In genomic region chr12:11698729-11699128, GRCh38 we compare ENCODE assay signal across 18 cellular contexts. TPM values are rescaled to one million over a fixed set of nuclear protein-coding genes. Genes with fewer than 3 reads are reported as not detected.
A peak's percentile ranks its signal among the peaks of the same experiment; 100 is the strongest.
DNase-seq lines count a peak whose midpoint lies in the region; ATAC-seq, FAIRE-seq and TF ChIP-seq lines count a peak whose summit lies in the region.
"Had no signal": no experiment of that assay in that cellular context is flagged by ENCODE, and none has a peak within 500 bp of the region (broad histone marks: within the 10 kb centered on the region; RNA-seq: fewer than 3 reads in every experiment).

No MANE protein-coding gene starts in this region.

- peak; percentile 17 for FAIRE-seq in GM12892 (lab: Jason Lieb, UNC)
- FAIRE-seq: A549, GM12878 had no signal

- H3K4me3 ChIP-seq in adipocyte (ENCODE audit: low read length) (no peak overlapping the region), gastroesophageal sphincter (no peak overlapping the region), sigmoid colon (no peak overlapping the region), smooth muscle cell (no peak overlapping the region)
- H3K4me3 ChIP-seq: A549, GM12878, MG63 had no signal

- no peak for TF ChIP-seq POLR2A in GM12892 (IDR thresholded peaks at IDR 0.05; ENCODE audit: low read depth, low read length)
- TF ChIP-seq POLR2A in gastroesophageal sphincter (IDR thresholded peaks at IDR 0.05): no peak
- no peak for TF ChIP-seq POLR2A in sigmoid colon (IDR thresholded peaks at IDR 0.05)

- no peak overlapping the region for H3K4me2 ChIP-seq in smooth muscle cell
- H3K4me2 ChIP-seq: A549 had no signal

- intact Hi-C loops in sigmoid colon (cut with DNase I): no loop called here

- peak overlapping the region; percentile 60 for H3K9ac ChIP-seq in adipocyte (ENCODE audit: low read length)
- no peak overlapping the region for H3K9ac ChIP-seq in smooth muscle cell (ENCODE audit: low read depth)

- H3K27ac ChIP-seq in gastroesophageal sphincter: peak overlapping the region in 3 of 4 donors; percentile 44 to 63 (median 50)
- H3K27ac ChIP-seq in sigmoid colon: peak overlapping the region; percentile 24 to 90 (median 60)
- H3K27ac ChIP-seq in smooth muscle cell (ENCODE audit: low read depth): no peak overlapping the region
- H3K27ac ChIP-seq: A549 had no signal

- TF ChIP-seq EP300 in gastroesophageal sphincter (IDR thresholded peaks at IDR 0.05) (no peak), sigmoid colon (IDR thresholded peaks at IDR 0.05) (no peak)

- WGBS in gastroesophageal sphincter (ENCODE audit: low coverage in 1 of 2), 2 donors: 88 to 89% methylated on average over 2 of the region's 2 CpGs
- 95 to 98% methylated on average over 2 of the region's 2 CpGs for WGBS in sigmoid colon, 2 donors
- WGBS in smooth muscle cell (ENCODE audit: low lambda C conversion rate): 95% methylated on average over 2 of the region's 2 CpGs

- no peaks in the 10 kb centered on the region for H3K27me3 ChIP-seq in adipocyte (replicated peaks; ENCODE audit: control insufficient read depth, insufficient read depth, low read length)
- H3K27me3 ChIP-seq in gastroesophageal sphincter: no peaks in the 10 kb centered on the region
- H3K27me3 ChIP-seq in sigmoid colon: no peaks in the 10 kb centered on the region
- no peaks in the 10 kb centered on the region for H3K27me3 ChIP-seq in smooth muscle cell (ENCODE audit: low read depth)
- H3K27me3 ChIP-seq: MG63 had no signal

- H2AFZ ChIP-seq in smooth muscle cell (ENCODE audit: low read depth): no peak overlapping the region

- DNase-seq in GM12892 (ENCODE audit: insufficient read length) (no peak), adipocyte (ENCODE audit: low read depth) (no peak), sigmoid colon (no peak), smooth muscle cell (lab: John Stamatoyannopoulos, UW; ENCODE audit: unreplicated experiment) (no peak)
- DNase-seq in stimulated activated naive CD4-positive, alpha-beta T cell treated with Interleukin-2 at 50 U/mL for 16 hours (lab: John Stamatoyannopoulos, UW): no peak
- DNase-seq: C1 segment of cervical spinal cord, DMS 273 treated with DMSO at 0.1 percent for 48 hours, GDM1, NCI-H1092 treated with DMSO at 0.1 percent for 48 hours, NCI-H1694 treated with DMSO at 0.1 percent for 48 hours, NCI-H524 treated with DMSO at 0.1 percent for 48 hours, Right ventricle myocardium superior had no signal

- peaks cover 33% of the 10 kb centered on the region for H4K20me1 ChIP-seq in smooth muscle cell (ENCODE audit: low read depth)

- H3K36me3 ChIP-seq in adipocyte (ENCODE audit: control insufficient read depth, insufficient read depth, low read length, severe bottlenecking) (no peaks in the 10 kb centered on the region), gastroesophageal sphincter (no peaks in the 10 kb centered on the region), sigmoid colon (no peaks in the 10 kb centered on the region), smooth muscle cell (ENCODE audit: low read depth) (no peaks in the 10 kb centered on the region)
- H3K36me3 ChIP-seq: MG63 had no signal

- H3K4me1 ChIP-seq in adipocyte (ENCODE audit: control insufficient read depth, insufficient read depth, low read length) (peaks cover 43% of the 10 kb centered on the region), gastroesophageal sphincter (peaks cover 15 to 72% (median 23%) of the 10 kb centered on the region in 3 donors), sigmoid colon (peaks cover 0 to 90% (median 67%) of the 10 kb centered on the region in 4 donors), smooth muscle cell (ENCODE audit: low read depth) (peaks cover 9% of the 10 kb centered on the region)
- H3K4me1 ChIP-seq: A549 had no signal

- peaks cover 3% of the 10 kb centered on the region for H3F3A ChIP-seq in smooth muscle cell (ENCODE audit: low read depth)

- peaks cover 100% of the 10 kb centered on the region for H3K79me2 ChIP-seq in smooth muscle cell (ENCODE audit: low read depth)

- H3K9me3 ChIP-seq in adipocyte (ENCODE audit: control insufficient read depth, low read length): no peaks in the 10 kb centered on the region
- no peaks in the 10 kb centered on the region for H3K9me3 ChIP-seq in gastroesophageal sphincter
- H3K9me3 ChIP-seq in sigmoid colon: no peaks in the 10 kb centered on the region
- H3K9me3 ChIP-seq in smooth muscle cell (replicated peaks; ENCODE audit: low read depth): no peaks in the 10 kb centered on the region
- H3K9me3 ChIP-seq: A549 had no signal

- TF ChIP-seq CTCF in gastroesophageal sphincter (IDR thresholded peaks at IDR 0.05): no peak
- no peak for TF ChIP-seq CTCF in sigmoid colon (IDR thresholded peaks at IDR 0.05)
- TF ChIP-seq CTCF in smooth muscle cell (IDR thresholded peaks at IDR 0.05; ENCODE audit: borderline replicate concordance, insufficient read depth, poor library complexity, severe bottlenecking): no peak

- ATAC-seq in gastroesophageal sphincter (no peak), GM18870 (IDR thresholded peaks at IDR 0.05; ENCODE audit: unreplicated experiment) (no peak)
- ATAC-seq: A549, GM12878, Panc1 had no signal

RNA-seq across cellular contexts. Expression of gene ETV6, which starts 49.3 kb away (rescaled TPM):
- 27.3 TPM for polyA plus RNA-seq in GM12892 (2012; ENCODE audit: missing spikeins)
- total RNA-seq in gastroesophageal sphincter: 10 to 100 TPM; 18.7 to 30.1 (median 21.1) TPM
- 10 to 100 TPM; 15.7 to 35.2 (median 23.6) TPM for total RNA-seq in sigmoid colon
- 10 to 100 TPM in 2 of 3 donors, 1 to 10 TPM in 1; 8.4 to 17.3 (median 13.4) TPM for polyA plus RNA-seq in sigmoid colon
- 21.9 and 23.8 TPM in 2 replicates for total RNA-seq in smooth muscle cell
- polyA plus RNA-seq in smooth muscle cell: 11.5 and 19.8 TPM in 2 replicates
